Comparison of ENCODE assay signal across 9 cellular contexts in the genomic region with DNA sequence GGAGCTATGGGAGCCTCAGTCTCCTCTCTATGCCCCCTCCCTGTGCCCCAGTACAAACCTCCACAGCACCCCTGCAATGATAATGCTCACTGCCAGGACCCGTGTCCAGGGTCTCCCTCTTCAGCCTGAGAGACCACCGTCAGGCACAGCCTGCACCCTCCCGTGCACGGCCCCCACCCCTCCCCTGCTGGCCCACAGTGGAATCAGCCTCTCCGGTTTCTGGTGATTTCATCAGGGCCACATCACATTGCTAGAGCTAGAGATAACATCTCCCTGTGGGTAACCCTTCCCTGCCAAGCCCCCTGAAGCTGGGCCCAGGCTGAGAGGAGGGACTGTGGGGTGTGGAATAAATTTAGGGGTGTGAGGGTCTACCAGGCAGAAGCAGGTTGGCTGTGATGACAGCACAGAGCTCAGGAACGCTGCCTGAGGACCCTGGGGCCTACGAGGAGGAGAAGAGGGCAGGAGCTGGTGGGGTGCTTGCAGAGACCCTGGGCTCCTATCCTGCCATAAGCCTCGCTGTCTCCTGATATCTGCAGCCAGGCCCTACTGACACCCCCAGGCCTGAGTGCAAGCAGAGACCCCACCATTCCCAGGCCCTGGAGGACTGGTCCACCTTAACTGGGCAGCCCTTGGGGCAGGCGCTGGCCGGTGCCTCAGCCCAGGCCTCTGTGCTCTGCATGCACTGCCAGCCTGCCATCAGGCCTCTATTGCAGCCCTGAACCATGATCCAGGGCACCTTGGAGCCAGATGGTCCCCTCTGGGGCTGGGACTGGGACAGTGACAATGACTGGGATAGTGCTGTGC. TPM values are rescaled to one million over a fixed set of nuclear protein-coding genes. Genes with fewer than 3 reads are reported as not detected.
A peak's percentile ranks its signal among the peaks of the same experiment; 100 is the strongest.
DNase-seq lines count a peak whose midpoint lies in the region; ATAC-seq and TF ChIP-seq lines count a peak whose summit lies in the region.
"Had no signal": no experiment of that assay in that cellular context is flagged by ENCODE, and none has a peak within 500 bp of the region (broad histone marks: within the 10 kb centered on the region; RNA-seq: fewer than 3 reads in every experiment).

Gene KLHDC7B (plus strand): TSS at position 378 of the 804 bp plus-strand sequence. CDS start 345 bp downstream, at position 723.

- H3K4me3 ChIP-seq in CD8-positive, alpha-beta T cell (ENCODE audit: low read depth, low read length): no peak within 1 kb of the TSS
- H3K4me3 ChIP-seq in Karpas-422 (ENCODE audit: low read length): no peak within 1 kb of the TSS
- H3K4me3 ChIP-seq in adipocyte (ENCODE audit: low read length): no peak within 1 kb of the TSS

- no peaks in the 10 kb centered on the region for H3K79me2 ChIP-seq in Karpas-422 (ENCODE audit: low read length)

- peak; percentile 22 for ATAC-seq in CD8-positive, alpha-beta T cell
- ATAC-seq in naive B cell (ENCODE audit: low read depth in 2 of 2) (no peak), HG02870 (IDR thresholded peaks at IDR 0.05; ENCODE audit: unreplicated experiment) (no peak)

- peaks cover 44% of the 10 kb centered on the region for H3K4me1 Mint-ChIP-seq in CD8-positive, alpha-beta T cell (ENCODE audit: low read depth)
- H3K4me1 Mint-ChIP-seq in naive B cell: peaks cover 18 to 47% (median 35%) of the 10 kb centered on the region in 3 donors

- H4K20me1 ChIP-seq in Karpas-422 (ENCODE audit: insufficient read depth, low read depth, low read length): no peaks in the 10 kb centered on the region

- POLR2A ChIA-PET in CD8-positive, alpha-beta T cell (lab: Charles Lee): interaction anchor here (0.6 to 1.4 kb wide), 4 partner anchors 16 to 76 kb away, joined by 3 to 6 read pairs (median 3); partner anchors contain the start of genes LMF2, NCAPH2 and TYMP

- peaks cover 48% of the 10 kb centered on the region for H3K4me1 ChIP-seq in CD8-positive, alpha-beta T cell (ENCODE audit: insufficient read depth, low read length)
- H3K4me1 ChIP-seq in Karpas-422 (ENCODE audit: low read length) (peaks cover 57% of the 10 kb centered on the region), adipocyte (ENCODE audit: control insufficient read depth, insufficient read depth, low read length) (peaks cover 33% of the 10 kb centered on the region)

- H3K27me3 ChIP-seq in CD8-positive, alpha-beta T cell (ENCODE audit: insufficient read depth, low read length): no peaks in the 10 kb centered on the region
- H3K27me3 ChIP-seq in Karpas-422 (ENCODE audit: low read length) (no peaks in the 10 kb centered on the region), adipocyte (replicated peaks; ENCODE audit: control insufficient read depth, insufficient read depth, low read length) (peaks cover 16% of the 10 kb centered on the region)

- H3K4me3 Mint-ChIP-seq in CD8-positive, alpha-beta T cell: peak within 1 kb of the TSS; percentile 54
- peak within 1 kb of the TSS in 7 of 8 donors; percentile 27 to 74 (median 61) for H3K4me3 Mint-ChIP-seq in naive B cell

- H3K27ac ChIP-seq in CD8-positive, alpha-beta T cell (ENCODE audit: low read depth, low read length): peak within 1 kb of the TSS; percentile 40
- H3K27ac ChIP-seq in Karpas-422 (ENCODE audit: low read length): no peak within 1 kb of the TSS

- H3K9me3 ChIP-seq in CD8-positive, alpha-beta T cell (ENCODE audit: low read length): no peaks in the 10 kb centered on the region
- H3K9me3 ChIP-seq in Karpas-422 (ENCODE audit: low read length): no peaks in the 10 kb centered on the region
- no peaks in the 10 kb centered on the region for H3K9me3 ChIP-seq in adipocyte (ENCODE audit: control insufficient read depth, low read length)

- peak within 1 kb of the TSS; percentile 79 for H3K27ac Mint-ChIP-seq in CD8-positive, alpha-beta T cell
- H3K27ac Mint-ChIP-seq in naive B cell: peak within 1 kb of the TSS; percentile 72 to 97 (median 78)

- H3K9me2 ChIP-seq in Karpas-422 (replicated peaks; ENCODE audit: insufficient read depth, low read length): no peaks in the 10 kb centered on the region

- CTCF ChIA-PET in CD8-positive, alpha-beta T cell (lab: Charles Lee): interaction anchor here (1.0 to 2.8 kb wide), 5 partner anchors 10 to 20 kb away, joined by 3 to 15 read pairs (median 4); partner anchors contain the start of gene SCO2

- H2AFZ ChIP-seq in Karpas-422 (ENCODE audit: low read length): no peak within 1 kb of the TSS

- no peaks in the 10 kb centered on the region for H3K27me3 Mint-ChIP-seq in CD8-positive, alpha-beta T cell (ENCODE audit: low read depth)
- peaks cover 0 to 2% (median 0%) of the 10 kb centered on the region in 3 donors for H3K27me3 Mint-ChIP-seq in naive B cell

- peak within 1 kb of the TSS; percentile 62 for H3K4me2 ChIP-seq in Karpas-422 (ENCODE audit: low read depth, low read length, poor library complexity, severe bottlenecking)

- intact Hi-C loops in CD8-positive, alpha-beta T cell (cut with DNase I, micrococcal nuclease): loop anchor here (2.0 to 5.0 kb wide), 4 partner anchors 17 to 147 kb away; partner anchors contain the start of genes CHKB (in 1 of the 2) and SYCE3 (in 1 of the 2)

- H3K9ac ChIP-seq in Karpas-422 (ENCODE audit: low read length): peak within 1 kb of the TSS; percentile 53; the same call in 1 of the 2 replicates
- H3K9ac ChIP-seq in adipocyte (ENCODE audit: low read length): peak within 1 kb of the TSS; percentile 78

- no peak for TF ChIP-seq CTCF in CD8-positive, alpha-beta T cell (IDR thresholded peaks at IDR 0.05)

- H3K36me3 ChIP-seq in CD8-positive, alpha-beta T cell (ENCODE audit: insufficient read depth, low read length): no peaks in the 10 kb centered on the region
- no peaks in the 10 kb centered on the region for H3K36me3 ChIP-seq in Karpas-422 (ENCODE audit: insufficient read depth, low read length)
- no peaks in the 10 kb centered on the region for H3K36me3 ChIP-seq in adipocyte (ENCODE audit: control insufficient read depth, insufficient read depth, low read length, severe bottlenecking)

- DNase-seq in CD8-positive, alpha-beta T cell: peak in 3 of 7 experiments; percentile 23 to 45 (median 28)
- DNase-seq in Karpas-422 (no peak), adipocyte (ENCODE audit: low read depth) (peak; percentile 85), naive B cell (no peak), NCI-H1694 treated with DMSO at 0.1 percent for 48 hours (lab: John Stamatoyannopoulos, UW) (no peak), inferior parietal cortex (ENCODE audit: extremely low spot score) (no peak)
- DNase-seq in stimulated activated CD4-positive, alpha-beta T cell treated with anti-CD3 and anti-CD28 coated beads, Interleukin-2, amount 100 ng/mL, for 24 hours: no peak
- DNase-seq: T1000 had no signal

- no peaks in the 10 kb centered on the region for H3K9me3 Mint-ChIP-seq in CD8-positive, alpha-beta T cell
- H3K9me3 Mint-ChIP-seq in naive B cell: no peaks in the 10 kb centered on the region

- no peaks in the 10 kb centered on the region for H3K36me3 Mint-ChIP-seq in CD8-positive, alpha-beta T cell
- no peaks in the 10 kb centered on the region for H3K36me3 Mint-ChIP-seq in naive B cell

RNA-seq across cellular contexts. Expression of gene KLHDC7B, which starts in this region (rescaled TPM):
- total RNA-seq in CD8-positive, alpha-beta T cell: 1 to 10 TPM; 2.1 to 2.3 TPM
- total RNA-seq in Karpas-422 (2014; rRNA removed; shearing (Covaris generic); ENCODE audit: low replicate concordance): 4.5 and 9.8 TPM in 2 replicates
- 1 to 10 TPM; 1.5 to 5.8 (median 4.4) TPM for polyA plus RNA-seq in naive B cell (ENCODE audit: low read depth in 6 of 6)
